In genomic region chr16:1560153-1560552, GRCh38 we compare ENCODE assay signal across 16 cellular contexts. TPM values are rescaled to one million over a fixed set of nuclear protein-coding genes. Genes with fewer than 3 reads are reported as not detected.
DNase-seq lines count a peak whose midpoint lies in the region; ATAC-seq and TF ChIP-seq lines count a peak whose summit lies in the region.
"Had no signal": no experiment of that assay in that cellular context is flagged by ENCODE, and none has a peak within 500 bp of the region (broad histone marks: within the 10 kb centered on the region; RNA-seq: fewer than 3 reads in every experiment).

No MANE protein-coding gene starts in this region.

- H3K27me3 ChIP-seq in Loucy (ENCODE audit: insufficient read depth, low read length, poor library complexity, severe bottlenecking), result no peaks in the 10 kb centered on the region
- no peaks in the 10 kb centered on the region for H3K27me3 ChIP-seq in upper lobe of left lung

- no peaks in the 10 kb centered on the region for H3K9me3 Mint-ChIP-seq in activated naive CD4-positive, alpha-beta T cell treated with anti-CD3 and anti-CD28 coated beads, Interleukin-2, amount 50 U/mL, for 24 hours
- no peaks in the 10 kb centered on the region for H3K9me3 Mint-ChIP-seq in activated naive CD4-positive, alpha-beta T cell treated with anti-CD3 and anti-CD28 coated beads, Interleukin-2, amount 50 U/mL, for 72 hours
- no peaks in the 10 kb centered on the region for H3K9me3 Mint-ChIP-seq in endothelial cell (ENCODE audit: unreplicated experiment)
- H3K9me3 Mint-ChIP-seq: CD14-positive monocyte had no signal

- H3K36me3 ChIP-seq in Loucy (ENCODE audit: insufficient read depth, low read length) (no peaks in the 10 kb centered on the region), upper lobe of left lung (peaks cover 15 to 80% (median 59%) of the 10 kb centered on the region in 4 donors)

- H3K4me1 Mint-ChIP-seq in activated naive CD4-positive, alpha-beta T cell treated with anti-CD3 and anti-CD28 coated beads, Interleukin-2, amount 50 U/mL, for 24 hours, result peaks cover 45% of the 10 kb centered on the region
- peaks cover 31% of the 10 kb centered on the region for H3K4me1 Mint-ChIP-seq in endothelial cell (ENCODE audit: unreplicated experiment)
- H3K4me1 Mint-ChIP-seq: CD14-positive monocyte had no signal

- peak overlapping the region; percentile 93 for H3K27ac Mint-ChIP-seq in activated naive CD4-positive, alpha-beta T cell treated with anti-CD3 and anti-CD28 coated beads, Interleukin-2, amount 50 U/mL, for 24 hours
- peak overlapping the region in 1 of 2 donors; percentile 7 for H3K27ac Mint-ChIP-seq in activated naive CD4-positive, alpha-beta T cell treated with anti-CD3 and anti-CD28 coated beads, Interleukin-2, amount 50 U/mL, for 72 hours
- H3K27ac Mint-ChIP-seq in endothelial cell (ENCODE audit: unreplicated experiment), result peak overlapping the region; percentile 49

- H3K4me2 ChIP-seq in Loucy (ENCODE audit: low read depth, low read length, poor library complexity, severe bottlenecking), result peak overlapping the region; percentile 28
- H3K4me2 ChIP-seq: A549 had no signal

- no peak overlapping the region for H3K4me3 ChIP-seq in Loucy (ENCODE audit: low read length, poor library complexity, severe bottlenecking)
- no peak overlapping the region for H3K4me3 ChIP-seq in upper lobe of left lung
- H3K4me3 ChIP-seq: A549, GM23248 had no signal

- no peak overlapping the region for H3K4me3 Mint-ChIP-seq in activated naive CD4-positive, alpha-beta T cell treated with anti-CD3 and anti-CD28 coated beads, Interleukin-2, amount 50 U/mL, for 24 hours
- no peak overlapping the region for H3K4me3 Mint-ChIP-seq in endothelial cell (ENCODE audit: unreplicated experiment)
- H3K4me3 Mint-ChIP-seq: CD14-positive monocyte had no signal

- no peak for TF ChIP-seq EP300 in upper lobe of left lung (IDR thresholded peaks at IDR 0.05)

- peak overlapping the region in 3 of 4 donors; percentile 11 to 58 (median 24) for H3K27ac ChIP-seq in upper lobe of left lung
- H3K27ac ChIP-seq: A549, GM23248, RWPE1 had no signal

- ATAC-seq in activated naive CD4-positive, alpha-beta T cell treated with anti-CD3 and anti-CD28 coated beads, Interleukin-2, amount 50 U/mL, for 72 hours, result no peak
- ATAC-seq in upper lobe of left lung (ENCODE audit: low FRiP score in 2 of 2), result no peak
- ATAC-seq in GM19023 (IDR thresholded peaks at IDR 0.05; ENCODE audit: unreplicated experiment), result no peak
- ATAC-seq: A549 had no signal

- 89 to 94% methylated on average over 6 to 15 of the region's 15 CpGs for WGBS in upper lobe of left lung, 2 donors

- H3K4me1 ChIP-seq in Loucy (ENCODE audit: insufficient read depth, low read length, poor library complexity, severe bottlenecking) (peaks cover 10% of the 10 kb centered on the region), upper lobe of left lung (peaks cover 4 to 28% (median 23%) of the 10 kb centered on the region in 4 donors)
- H3K4me1 ChIP-seq: A549 had no signal

- DNase-seq in activated naive CD4-positive, alpha-beta T cell treated with anti-CD3 and anti-CD28 coated beads, Interleukin-2, amount 50 U/mL, for 72 hours (ENCODE audit: low spot score in 2 of 2), result no peak
- DNase-seq in endothelial cell (ENCODE audit: low spot score) (no peak), upper lobe of left lung (no peak), GM19238 (ENCODE audit: insufficient read length, low spot score) (no peak)
- DNase-seq: GF-D8, GM23248, NCI-H146, NCI-H2227 treated with DMSO at 0.1 percent for 48 hours, NCI-H526 treated with DMSO at 0.1 percent for 48 hours had no signal

- TF ChIP-seq CTCF in Loucy (conservative IDR thresholded peaks at IDR 0.05; ENCODE audit: low read length) (no peak), endothelial cell (IDR thresholded peaks at IDR 0.05; ENCODE audit: unreplicated experiment) (no peak), upper lobe of left lung (IDR thresholded peaks at IDR 0.05) (no peak)

- no peaks in the 10 kb centered on the region for H4K20me1 ChIP-seq in Loucy (ENCODE audit: insufficient read depth, low read length, poor library complexity, severe bottlenecking)

- no peaks in the 10 kb centered on the region for H3K9me3 ChIP-seq in Loucy (ENCODE audit: insufficient read depth, low read depth, low read length)
- no peaks in the 10 kb centered on the region for H3K9me3 ChIP-seq in upper lobe of left lung
- H3K9me3 ChIP-seq: A549 had no signal

- H3F3A ChIP-seq in Loucy (ENCODE audit: low read depth), result no peaks in the 10 kb centered on the region

- H3K27me3 Mint-ChIP-seq in activated naive CD4-positive, alpha-beta T cell treated with anti-CD3 and anti-CD28 coated beads, Interleukin-2, amount 50 U/mL, for 24 hours, result no peaks in the 10 kb centered on the region
- H3K27me3 Mint-ChIP-seq in endothelial cell (ENCODE audit: unreplicated experiment), result peaks cover 9% of the 10 kb centered on the region

- no peaks in the 10 kb centered on the region for H3K36me3 Mint-ChIP-seq in activated naive CD4-positive, alpha-beta T cell treated with anti-CD3 and anti-CD28 coated beads, Interleukin-2, amount 50 U/mL, for 24 hours
- no peaks in the 10 kb centered on the region for H3K36me3 Mint-ChIP-seq in activated naive CD4-positive, alpha-beta T cell treated with anti-CD3 and anti-CD28 coated beads, Interleukin-2, amount 50 U/mL, for 72 hours
- H3K36me3 Mint-ChIP-seq in endothelial cell (ENCODE audit: low read depth, unreplicated experiment), result peaks cover 30% of the 10 kb centered on the region

- H3K9ac ChIP-seq in Loucy (ENCODE audit: low read depth, low read length, poor library complexity, severe bottlenecking), result no peak overlapping the region
- H3K9ac ChIP-seq: GM23248 had no signal

- H3K79me2 ChIP-seq in Loucy (ENCODE audit: insufficient read depth, low read length), result no peaks in the 10 kb centered on the region

- no peak for TF ChIP-seq POLR2A in upper lobe of left lung (IDR thresholded peaks at IDR 0.05)

- no peak overlapping the region for H2AFZ ChIP-seq in Loucy (ENCODE audit: low read length)
- H2AFZ ChIP-seq: GM23248 had no signal

- H3K9me2 ChIP-seq in Loucy (replicated peaks; ENCODE audit: low read depth, low read length), result no peaks in the 10 kb centered on the region

RNA-seq across cellular contexts. Expression of gene TMEM204, which starts 26.7 kb away (rescaled TPM):
- total RNA-seq in activated naive CD4-positive, alpha-beta T cell treated with anti-CD3 and anti-CD28 coated beads, Interleukin-2, amount 50 U/mL, for 72 hours, result 10 to 100 TPM; 10.3 to 17.6 TPM
- 66.3 TPM for total RNA-seq in endothelial cell (ENCODE audit: unreplicated experiment)
- total RNA-seq in upper lobe of left lung, result 100 to 1,000 TPM in 1 of 6 donors, 10 to 100 TPM in 5; 31.4 to 112 (median 48.4) TPM
- total RNA-seq: OCI-LY7 had no signal

RNA-seq across cellular contexts. Expression of gene IFT140, which starts 51.7 kb away (rescaled TPM):
- total RNA-seq in activated naive CD4-positive, alpha-beta T cell treated with anti-CD3 and anti-CD28 coated beads, Interleukin-2, amount 50 U/mL, for 72 hours, result 10 to 100 TPM; 16.0 to 17.1 TPM
- total RNA-seq in endothelial cell (ENCODE audit: unreplicated experiment), result 39.9 TPM
- total RNA-seq in upper lobe of left lung, result 100 to 1,000 TPM in 1 of 6 donors, 10 to 100 TPM in 5; 32.1 to 152 (median 49.8) TPM

RNA-seq across cellular contexts. Expression of gene CRAMP1, which starts 52.0 kb away (rescaled TPM):
- 10 to 100 TPM; 16.5 to 19.5 TPM for total RNA-seq in activated naive CD4-positive, alpha-beta T cell treated with anti-CD3 and anti-CD28 coated beads, Interleukin-2, amount 50 U/mL, for 72 hours
- 46.8 TPM for total RNA-seq in endothelial cell (ENCODE audit: unreplicated experiment)
- total RNA-seq in upper lobe of left lung, result 10 to 100 TPM; 16.3 to 57.6 (median 20.6) TPM
